Comparison of ENCODE assay signal across 21 cellular contexts in genomic region chr2:21535826-21536225, GRCh38.
DNase-seq lines count a peak whose midpoint lies in the region; ATAC-seq, FAIRE-seq and TF ChIP-seq lines count a peak whose summit lies in the region.
"Had no signal": no experiment of that assay in that cellular context is flagged by ENCODE, and none has a peak within 500 bp of the region (broad histone marks: within the 10 kb centered on the region; RNA-seq: fewer than 3 reads in every experiment).

No MANE protein-coding gene starts in this region.

- BruUV-seq in GM12878 (replicated peaks; lab: Mats Ljungman, UMichigan): no TSS peak

- H3K9ac ChIP-seq in GM12878 (ENCODE audit: control insufficient read depth, insufficient read depth, low read length) (no peak overlapping the region), mesendoderm (ENCODE audit: low read length) (no peak overlapping the region)

- H3K18ac ChIP-seq in mesendoderm (ENCODE audit: low read length): no peak overlapping the region

- H3K79me1 ChIP-seq in mesendoderm (ENCODE audit: low read length): no peaks in the 10 kb centered on the region

- no peak overlapping the region for H4K5ac ChIP-seq in mesendoderm (ENCODE audit: low read length)

- no peaks in the 10 kb centered on the region for H3K4me1 Mint-ChIP-seq in GM23338
- H3K4me1 Mint-ChIP-seq: B cell; CD4-positive, CD25-positive, alpha-beta regulatory T cell; CD8-positive, alpha-beta memory T cell; IgD-negative memory B cell had no signal

- RAD21 ChIA-PET in GM12878 (lab: Charles Lee; ENCODE audit: unreplicated experiment): no interaction called here

- SMC1A ChIA-PET in GM12878 (lab: Charles Lee; ENCODE audit: uncharacterized antibody, unreplicated experiment): no interaction called here

- no peak for FAIRE-seq in GM12878 (lab: Jason Lieb, UNC)
- FAIRE-seq: D721Med, HepG2 had no signal

- H2BK15ac ChIP-seq in mesendoderm (replicated peaks; ENCODE audit: low read depth): no peak overlapping the region

- H3K4ac ChIP-seq in mesendoderm (ENCODE audit: low read depth, low read length): no peak overlapping the region

- H4K20me1 ChIP-seq in GM23338 (replicated peaks; ENCODE audit: insufficient read depth) (no peaks in the 10 kb centered on the region), GM12878 (ENCODE audit: control insufficient read depth, insufficient read depth) (no peaks in the 10 kb centered on the region)

- H3K9me3 ChIP-seq in GM12878 (replicated peaks; ENCODE audit: control insufficient read depth, insufficient read depth, low read length): no peaks in the 10 kb centered on the region; the same call in 2 of the 3 replicates

- H3K23ac ChIP-seq in mesendoderm (ENCODE audit: low read length): no peak overlapping the region

- H4K8ac ChIP-seq in mesendoderm (ENCODE audit: low read depth, low read length): no peak overlapping the region

- no peak overlapping the region for H3K4me2 ChIP-seq in GM23338
- no peak overlapping the region for H3K4me2 ChIP-seq in GM12878 (ENCODE audit: control insufficient read depth, insufficient read depth)
- H3K4me2 ChIP-seq in mesendoderm (ENCODE audit: low read length): no peak overlapping the region

- TF ChIP-seq EP300 in GM12878 (IDR thresholded peaks at IDR 0.05; ENCODE audit: borderline replicate concordance in 1 of 2, control insufficient read depth in 1 of 2, low read depth in 2 of 2, low read length in 2 of 2): no peak

- H3K4me1 ChIP-seq in GM23338 (ENCODE audit: insufficient read depth) (no peaks in the 10 kb centered on the region), GM12878 (ENCODE audit: control insufficient read depth, insufficient read depth, low read length) (no peaks in the 10 kb centered on the region), mesendoderm (ENCODE audit: control insufficient read depth, low read depth, low read length) (no peaks in the 10 kb centered on the region)

- CTCF ChIA-PET in GM12878 (lab: Yijun Ruan, JAX): no interaction called here

- no peak overlapping the region for H2BK5ac ChIP-seq in mesendoderm (ENCODE audit: low read length)

- no peak overlapping the region for H2BK120ac ChIP-seq in mesendoderm (ENCODE audit: low read depth, low read length)

- peaks cover 34% of the 10 kb centered on the region for H3K36me3 Mint-ChIP-seq in GM23338 (ENCODE audit: low read depth)
- H3K36me3 Mint-ChIP-seq: CD4-positive, CD25-positive, alpha-beta regulatory T cell had no signal

- H3K36me3 ChIP-seq in GM23338 (ENCODE audit: insufficient read depth) (peaks cover 9% of the 10 kb centered on the region), GM12878 (ENCODE audit: control insufficient read depth in 2 of 2, insufficient read depth in 2 of 2, low read length in 1 of 2) (no peaks in the 10 kb centered on the region), mesendoderm (ENCODE audit: control insufficient read depth, insufficient read depth, low read length) (no peaks in the 10 kb centered on the region)

- H3K27ac Mint-ChIP-seq in GM23338: no peak overlapping the region
- H3K27ac Mint-ChIP-seq: B cell, IgD-negative memory B cell had no signal

- H3K27me3 Mint-ChIP-seq in GM23338 (ENCODE audit: insufficient read depth, low read depth, poor library complexity): peaks cover 2% of the 10 kb centered on the region
- H3K27me3 Mint-ChIP-seq: B cell; CD4-positive, CD25-positive, alpha-beta regulatory T cell; CD8-positive, alpha-beta memory T cell; IgD-negative memory B cell had no signal

- no peak overlapping the region for H3K27ac ChIP-seq in GM23338 (ENCODE audit: low read depth)
- H3K27ac ChIP-seq in GM12878 (ENCODE audit: control insufficient read depth, insufficient read depth): no peak overlapping the region
- no peak overlapping the region for H3K27ac ChIP-seq in mesendoderm (ENCODE audit: low read depth, low read length)

- no peak overlapping the region for H3K4me3 ChIP-seq in GM23338
- H3K4me3 ChIP-seq in GM12878: no peak overlapping the region
- no peak overlapping the region for H3K4me3 ChIP-seq in mesendoderm (ENCODE audit: low read length)

- H2AK5ac ChIP-seq in mesendoderm (ENCODE audit: low read length): no peak overlapping the region

- ATAC-seq in GM23338: no peak
- no peak for ATAC-seq in GM12878
- ATAC-seq in GM21360 (IDR thresholded peaks at IDR 0.05; ENCODE audit: unreplicated experiment): no peak
- ATAC-seq: HCT116, HepG2 had no signal

- POLR2A ChIA-PET in GM12878 (lab: Charles Lee): no interaction called here

- no peak overlapping the region for H3K4me3 Mint-ChIP-seq in GM23338
- H3K4me3 Mint-ChIP-seq: B cell; CD4-positive, CD25-positive, alpha-beta regulatory T cell; CD8-positive, alpha-beta memory T cell; IgD-negative memory B cell had no signal

- no peak overlapping the region for H3K56ac ChIP-seq in mesendoderm (ENCODE audit: low read length)

- WGBS in GM12878 (ENCODE audit: insufficient coverage, insufficient replicate concordance, low lambda C conversion rate, missing lambda C conversion rate): 17% methylated on average over 4 of the region's 4 CpGs
- no CpG with 5 or more reads among the region's 4 CpGs for WGBS in mesendoderm (ENCODE audit: extremely low coverage, insufficient coverage, low lambda C conversion rate)

- TF ChIP-seq CTCF in GM23338 (conservative IDR thresholded peaks at IDR 0.05; ENCODE audit: low read depth in 2 of 2): no peak
- TF ChIP-seq CTCF in GM12878 (IDR thresholded peaks at IDR 0.05 in 2 of 3, conservative IDR thresholded peaks at IDR 0.05 in 1 of 3; ENCODE audit: control insufficient read depth in 2 of 3, extremely low read depth in 1 of 3, insufficient read depth in 1 of 3, low read depth in 3 of 3, low read length in 3 of 3): no peak

- peaks cover 57% of the 10 kb centered on the region for H3K9me3 Mint-ChIP-seq in GM23338

- intact Hi-C loops in GM12878 (cut with micrococcal nuclease; ENCODE audit: unreplicated experiment): no loop called here

- H3K79me2 ChIP-seq in GM23338 (replicated peaks; ENCODE audit: insufficient read depth) (no peaks in the 10 kb centered on the region), GM12878 (ENCODE audit: control insufficient read depth, insufficient read depth, low read length) (no peaks in the 10 kb centered on the region), mesendoderm (ENCODE audit: control insufficient read depth, insufficient read depth, low read length) (no peaks in the 10 kb centered on the region)

- TF ChIP-seq POLR2A in GM12878 (IDR thresholded peaks at IDR 0.05; ENCODE audit: low read depth, low read length): no peak

- no peak for TF ChIP-seq RAD21 in GM12878 (IDR thresholded peaks at IDR 0.05; ENCODE audit: insufficient read depth, low read depth, low read length)

- H3F3A ChIP-seq in GM23338 (replicated peaks; ENCODE audit: low read depth): no peaks in the 10 kb centered on the region

- DNase-seq in NCI-H2171 treated with DMSO at 0.1 percent for 48 hours (lab: John Stamatoyannopoulos, UW) (peak; percentile 4), NCI-H2171 (lab: John Stamatoyannopoulos, UW) (no peak), GM23338 (ENCODE audit: low spot score) (peak; percentile 3), GM12878 (ENCODE audit: low read depth, low spot score) (no peak), mesendoderm (peak; percentile 11), HK-2 (ENCODE audit: unreplicated experiment) (no peak), globus pallidus (ENCODE audit: low spot score) (no peak)
- DNase-seq: C1 segment of cervical spinal cord; CD4-positive, CD25-positive, alpha-beta regulatory T cell; CD8-positive, alpha-beta memory T cell; COR-L47; GDM1; H7; Kasumi-1; KG1 had no signal

- H2AFZ ChIP-seq in GM23338 (no peak overlapping the region), GM12878 (ENCODE audit: control insufficient read depth, low read depth, low read length) (no peak overlapping the region)

- no peaks in the 10 kb centered on the region for H3K9me2 ChIP-seq in GM23338 (ENCODE audit: insufficient read depth)

- H3K27me3 ChIP-seq in GM23338 (ENCODE audit: insufficient read depth) (no peaks in the 10 kb centered on the region), GM12878 (replicated peaks in 1 of 2; ENCODE audit: control insufficient read depth in 2 of 2, insufficient read depth in 2 of 2, low read length in 1 of 2) (no peaks in the 10 kb centered on the region), mesendoderm (ENCODE audit: insufficient read depth, low read length, poor library complexity) (no peaks in the 10 kb centered on the region)

- in situ Hi-C loops in GM12878 (cut with MboI): no loop called here

TF ChIP-seq in GM23338, 12 proteins besides CTCF, POLR2A, EP300 and RAD21 (continues in another document):
- TF ChIP-seq ZNF331 (CRISPR knock-in tag; IDR thresholded peaks at IDR 0.05; ENCODE audit: low read depth) (no peak), JUNB (IDR thresholded peaks at IDR 0.05; ENCODE audit: unreplicated experiment) (no peak), ZNF114 (CRISPR knock-in tag; IDR thresholded peaks at IDR 0.05) (no peak), EZH2phosphoT487 (IDR thresholded peaks at IDR 0.05; ENCODE audit: unreplicated experiment) (no peak), NANOG (IDR thresholded peaks at IDR 0.05; ENCODE audit: borderline replicate concordance) (no peak), CREB1 (CRISPR knock-in tag; IDR thresholded peaks at IDR 0.05; ENCODE audit: low read depth) (no peak)

TF ChIP-seq in GM12878, 131 proteins besides CTCF, POLR2A, EP300 and RAD21:
- TF ChIP-seq PBX3 (IDR thresholded peaks at IDR 0.05; ENCODE audit: insufficient replicate concordance, low read depth, low read length) (no peak), NFXL1 (IDR thresholded peaks at IDR 0.05; ENCODE audit: borderline replicate concordance) (no peak), RCOR1 (conservative IDR thresholded peaks at IDR 0.05; ENCODE audit: low read depth, low read length) (no peak), CBX5 (IDR thresholded peaks at IDR 0.05; ENCODE audit: low read depth) (peak; percentile 56; the same call in 1 of the 2 replicates)

Comparison
In these comparisons a context has a peak if more than half of its experiments do, and no peak if none do; other contexts are left out.
1. DNase-seq: peak in NCI-H2171 treated with DMSO at 0.1 percent for 48 hours (single experiment), GM23338 (single experiment) and mesendoderm (single experiment); none in NCI-H2171 (single experiment), GM12878 (single experiment), HK-2 (single experiment) and globus pallidus (single experiment).